In genomic region chr19:42129399-42130253, GRCh38 we compare ENCODE assay signal across 8 cellular contexts. TPM values are rescaled to one million over a fixed set of nuclear protein-coding genes. Genes with fewer than 3 reads are reported as not detected.
DNase-seq lines count a peak whose midpoint lies in the region; ATAC-seq and TF ChIP-seq lines count a peak whose summit lies in the region.

No MANE protein-coding gene starts in this region.

- no peaks in the 10 kb centered on the region for H3K9me3 ChIP-seq in esophagus muscularis mucosa

- no peaks in the 10 kb centered on the region for H3K27me3 Mint-ChIP-seq in activated naive CD4-positive, alpha-beta T cell treated with anti-CD3 and anti-CD28 coated beads, Interleukin-2, amount 50 U/mL, for 24 hours
- H3K27me3 Mint-ChIP-seq in immature natural killer cell (ENCODE audit: low read depth in 3 of 3) = peaks cover 0 to 5% (median 2%) of the 10 kb centered on the region in 3 donors

- peak overlapping the region in 2 of 4 donors; percentile 10 to 16 for H3K4me3 ChIP-seq in esophagus muscularis mucosa

- H3K36me3 ChIP-seq in esophagus muscularis mucosa = no peaks in the 10 kb centered on the region

- H3K36me3 Mint-ChIP-seq in activated naive CD4-positive, alpha-beta T cell treated with anti-CD3 and anti-CD28 coated beads, Interleukin-2, amount 50 U/mL, for 24 hours = peaks cover 14% of the 10 kb centered on the region
- peaks cover 0 to 1% (median 0%) of the 10 kb centered on the region in 3 donors for H3K36me3 Mint-ChIP-seq in immature natural killer cell

- no peak for TF ChIP-seq POLR2A in esophagus muscularis mucosa (IDR thresholded peaks at IDR 0.05; ENCODE audit: low read depth)

- no peak for TF ChIP-seq EP300 in esophagus muscularis mucosa (IDR thresholded peaks at IDR 0.05)

- no peak for DNase-seq in activated naive CD4-positive, alpha-beta T cell treated with Interleukin-2 at 50 U/mL for 16 hours
- DNase-seq in immature natural killer cell (no peak), AML-193 (lab: John Stamatoyannopoulos, UW) (no peak), esophagus muscularis mucosa (ENCODE audit: extremely low spot score) (no peak)
- no peak for DNase-seq in effector CD8-positive, alpha-beta T cell (lab: John Stamatoyannopoulos, UW)

- peak overlapping the region; percentile 96 for H3K27ac Mint-ChIP-seq in activated naive CD4-positive, alpha-beta T cell treated with anti-CD3 and anti-CD28 coated beads, Interleukin-2, amount 50 U/mL, for 24 hours
- H3K27ac Mint-ChIP-seq in immature natural killer cell = peak overlapping the region; percentile 31 to 70 (median 60)

- no peak for TF ChIP-seq CTCF in esophagus muscularis mucosa (IDR thresholded peaks at IDR 0.05)

- peaks cover 11 to 22% (median 18%) of the 10 kb centered on the region in 4 donors for H3K4me1 ChIP-seq in esophagus muscularis mucosa

- intact Hi-C loops in esophagus muscularis mucosa (cut with DNase I) = loop anchor here (10.0 kb wide), 1 partner anchor 195 kb away; the partner anchor contains the start of gene MEGF8

- peak overlapping the region; percentile 97 for H3K4me3 Mint-ChIP-seq in activated naive CD4-positive, alpha-beta T cell treated with anti-CD3 and anti-CD28 coated beads, Interleukin-2, amount 50 U/mL, for 24 hours
- H3K4me3 Mint-ChIP-seq in immature natural killer cell = peak overlapping the region in 4 of 5 donors; percentile 7 to 55 (median 18)

- H3K9me3 Mint-ChIP-seq in activated naive CD4-positive, alpha-beta T cell treated with anti-CD3 and anti-CD28 coated beads, Interleukin-2, amount 50 U/mL, for 24 hours = no peaks in the 10 kb centered on the region
- no peaks in the 10 kb centered on the region for H3K9me3 Mint-ChIP-seq in immature natural killer cell

- peaks cover 0 to 76% (median 15%) of the 10 kb centered on the region in 4 donors for H3K27me3 ChIP-seq in esophagus muscularis mucosa

- peak; percentile 40 for ATAC-seq in HG02973 (IDR thresholded peaks at IDR 0.05; ENCODE audit: unreplicated experiment)
- ATAC-seq in SK-N-SH treated with all-trans-retinoic acid at 6 μM for 48 hours = peak; percentile 43

- 44% methylated on average over 15 of the region's 20 CpGs for WGBS in esophagus muscularis mucosa

- no peak overlapping the region for H3K27ac ChIP-seq in esophagus muscularis mucosa (replicated peaks in 1 of 4)

- H3K4me1 Mint-ChIP-seq in activated naive CD4-positive, alpha-beta T cell treated with anti-CD3 and anti-CD28 coated beads, Interleukin-2, amount 50 U/mL, for 24 hours = peaks cover 65% of the 10 kb centered on the region
- peaks cover 47 to 48% of the 10 kb centered on the region in 2 donors for H3K4me1 Mint-ChIP-seq in immature natural killer cell

TF ChIP-seq in SK-N-SH treated with all-trans-retinoic acid at 6 μM for 48 hours, 23 proteins besides CTCF, POLR2A, EP300 and RAD21:
- no peak for TF ChIP-seq PATZ1 (CRISPR knock-in tag; IDR thresholded peaks at IDR 0.05; ENCODE audit: borderline replicate concordance)
- no peak for TF ChIP-seq CREB5 (CRISPR knock-in tag; IDR thresholded peaks at IDR 0.05; ENCODE audit: low read depth)
- TF ChIP-seq ZNF8 (CRISPR knock-in tag; IDR thresholded peaks at IDR 0.05) = no peak
- no peak for TF ChIP-seq TOX (CRISPR knock-in tag; IDR thresholded peaks at IDR 0.05; ENCODE audit: borderline replicate concordance)
- no peak for TF ChIP-seq ZFP3 (CRISPR knock-in tag; IDR thresholded peaks at IDR 0.05)

RNA-seq across cellular contexts. Expression of gene POU2F2, which starts 2.6 kb away (rescaled TPM):
- 10 to 100 TPM in 1 of 3 donors, 1 to 10 TPM in 2; 2.0 to 10.3 (median 2.1) TPM for polyA plus RNA-seq in immature natural killer cell
- 1 to 10 TPM in 3 of 4 donors, under 1 TPM in 1; 0.52 to 2.5 (median 1.5) TPM for total RNA-seq in esophagus muscularis mucosa

RNA-seq across cellular contexts. Expression of gene ZNF574, which starts 53.7 kb away (rescaled TPM):
- polyA plus RNA-seq in immature natural killer cell = 10 to 100 TPM; 12.4 to 29.6 (median 20.3) TPM
- total RNA-seq in esophagus muscularis mucosa = 10 to 100 TPM; 15.0 to 28.4 (median 21.7) TPM

RNA-seq across cellular contexts. Expression of gene GRIK5, which starts 59.6 kb away (rescaled TPM):
- not detected for polyA plus RNA-seq in immature natural killer cell
- total RNA-seq in esophagus muscularis mucosa = 10 to 100 TPM in 2 of 4 donors, 1 to 10 TPM in 2; 8.6 to 27.6 (median 13.8) TPM
